20 cellular contexts compared by ENCODE assay signal in the genomic region with DNA sequence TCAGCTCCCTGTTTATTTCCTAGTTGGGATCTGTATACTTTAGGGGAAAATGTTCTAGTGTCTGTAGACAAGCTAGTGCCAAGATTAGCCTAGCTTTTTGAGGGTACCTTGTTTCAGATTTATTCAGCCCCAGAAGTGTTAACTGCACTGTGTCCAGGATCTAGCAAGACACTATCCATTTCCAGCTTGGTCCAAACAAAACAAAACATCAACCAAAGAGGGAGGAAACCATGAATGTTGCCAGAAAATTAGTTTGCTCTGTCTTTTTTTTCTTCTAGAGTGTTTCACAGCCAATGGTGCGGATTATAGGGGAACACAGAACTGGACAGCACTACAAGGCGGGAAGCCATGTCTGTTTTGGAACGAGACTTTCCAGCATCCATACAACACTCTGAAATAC. TPM values are rescaled to one million over a fixed set of nuclear protein-coding genes. Genes with fewer than 3 reads are reported as not detected.
A peak's percentile ranks its signal among the peaks of the same experiment; 100 is the strongest.
DNase-seq lines count a peak whose midpoint lies in the region; ATAC-seq and TF ChIP-seq lines count a peak whose summit lies in the region.
"Had no signal": no experiment of that assay in that cellular context is flagged by ENCODE, and none has a peak within 500 bp of the region (broad histone marks: within the 10 kb centered on the region; RNA-seq: fewer than 3 reads in every experiment).

No MANE protein-coding gene starts in this region.

- TF ChIP-seq CTCF in astrocyte of the cerebellum (IDR thresholded peaks at IDR 0.05; ENCODE audit: low read depth, low read length, missing control alignments): no peak
- TF ChIP-seq CTCF in gastroesophageal sphincter (IDR thresholded peaks at IDR 0.05): no peak
- no peak for TF ChIP-seq CTCF in osteoblast (IDR thresholded peaks at IDR 0.05; ENCODE audit: extremely low read depth, low read depth, low read length)

- peak; percentile 75 for ATAC-seq in gastroesophageal sphincter
- no peak for ATAC-seq in GM18907 (IDR thresholded peaks at IDR 0.05; ENCODE audit: unreplicated experiment)
- ATAC-seq: activated CD4-positive, alpha-beta T cell treated with anti-CD3 and anti-CD28 coated beads for 36 hours; activated naive CD4-positive, alpha-beta T cell treated with anti-CD3 and anti-CD28 coated beads, Interleukin-2, amount 50 U/mL, for 72 hours; natural killer cell; stimulated activated effector memory CD8-positive, alpha-beta T cell treated with anti-CD3 and anti-CD28 coated beads, Interleukin-12 subunit alpha, Interleukin-12 subunit beta, amount 100 ng/mL, for 72 hours had no signal

- H3K36me3 ChIP-seq in gastroesophageal sphincter (peaks cover 0 to 15% of the 10 kb centered on the region in 2 donors), osteoblast (ENCODE audit: insufficient read depth, low read length) (no peaks in the 10 kb centered on the region), urinary bladder (ENCODE audit: insufficient read depth) (no peaks in the 10 kb centered on the region)
- H3K36me3 ChIP-seq: right lobe of liver had no signal

- no peak overlapping the region for H3K27ac Mint-ChIP-seq in immature natural killer cell
- H3K27ac Mint-ChIP-seq: activated CD4-positive, alpha-beta T cell treated with anti-CD3 and anti-CD28 coated beads for 36 hours; activated naive CD4-positive, alpha-beta T cell treated with anti-CD3 and anti-CD28 coated beads, Interleukin-2, amount 50 U/mL, for 72 hours; natural killer cell; stimulated activated effector memory CD8-positive, alpha-beta T cell treated with anti-CD3 and anti-CD28 coated beads, Interleukin-12 subunit alpha, Interleukin-12 subunit beta, amount 100 ng/mL, for 72 hours had no signal

- H3K9me3 ChIP-seq in gastroesophageal sphincter (no peaks in the 10 kb centered on the region), osteoblast (ENCODE audit: low read depth, low read length) (no peaks in the 10 kb centered on the region)
- H3K9me3 ChIP-seq: right lobe of liver had no signal

- DNase-seq in astrocyte of the cerebellum (ENCODE audit: low read depth): peak; percentile 43
- DNase-seq in osteoblast (ENCODE audit: insufficient read length, low spot score, missing footprints): peak; percentile 85
- no peak for DNase-seq in activated CD8-positive, alpha-beta memory T cell treated with anti-CD3 and anti-CD28 coated beads, Interleukin-2, amount 50 U/mL, for 4 hours
- no peak for DNase-seq in immature natural killer cell
- DNase-seq: activated CD4-positive, alpha-beta T cell treated with anti-CD3 and anti-CD28 coated beads for 36 hours; DMS79 treated with DMSO at 0.1 percent for 48 hours; hippocampal formation; natural killer cell; NCI-H1048; NCI-H2171 treated with DMSO at 0.1 percent for 48 hours had no signal

- H3K4me2 ChIP-seq in osteoblast (ENCODE audit: insufficient read depth, low read length): peak overlapping the region; percentile 36

- H3K4me3 ChIP-seq in astrocyte of the cerebellum (ENCODE audit: low read depth, low read length): no peak overlapping the region
- H3K4me3 ChIP-seq in gastroesophageal sphincter: no peak overlapping the region
- peak overlapping the region; percentile 21 for H3K4me3 ChIP-seq in osteoblast (ENCODE audit: insufficient read depth, low read length)
- no peak overlapping the region for H3K4me3 ChIP-seq in urinary bladder (ENCODE audit: low read depth, low read length)
- H3K4me3 ChIP-seq: right lobe of liver had no signal

- H3K27me3 ChIP-seq in gastroesophageal sphincter (no peaks in the 10 kb centered on the region), osteoblast (ENCODE audit: insufficient read depth, low read length) (no peaks in the 10 kb centered on the region)
- H3K27me3 ChIP-seq: right lobe of liver had no signal

- H3K4me1 ChIP-seq in gastroesophageal sphincter (peaks cover 0 to 29% (median 0%) of the 10 kb centered on the region in 3 donors), osteoblast (ENCODE audit: insufficient read depth, low read length) (peaks cover 15% of the 10 kb centered on the region), urinary bladder (ENCODE audit: insufficient read depth) (no peaks in the 10 kb centered on the region)

- H4K20me1 ChIP-seq in osteoblast (ENCODE audit: insufficient read depth, low read length): no peaks in the 10 kb centered on the region

- peak overlapping the region in 3 of 4 donors; percentile 28 to 60 (median 50) for H3K27ac ChIP-seq in gastroesophageal sphincter
- H3K27ac ChIP-seq in osteoblast (ENCODE audit: low read depth, low read length): no peak overlapping the region
- peak overlapping the region; percentile 72 for H3K27ac ChIP-seq in urinary bladder (ENCODE audit: low read depth)
- H3K27ac ChIP-seq: right lobe of liver had no signal

- no peak for TF ChIP-seq EP300 in gastroesophageal sphincter (IDR thresholded peaks at IDR 0.05)

- no peaks in the 10 kb centered on the region for H3K79me2 ChIP-seq in osteoblast (ENCODE audit: insufficient read depth, low read length)

- H3K4me3 Mint-ChIP-seq in immature natural killer cell: no peak overlapping the region
- H3K4me3 Mint-ChIP-seq: activated CD4-positive, alpha-beta T cell treated with anti-CD3 and anti-CD28 coated beads for 36 hours; natural killer cell; stimulated activated effector memory CD8-positive, alpha-beta T cell treated with anti-CD3 and anti-CD28 coated beads, Interleukin-12 subunit alpha, Interleukin-12 subunit beta, amount 100 ng/mL, for 72 hours had no signal

- peaks cover 5 to 7% (median 6%) of the 10 kb centered on the region in 3 donors for H3K27me3 Mint-ChIP-seq in immature natural killer cell (ENCODE audit: low read depth in 3 of 3)

- peak overlapping the region; percentile 6 for H2AFZ ChIP-seq in osteoblast (ENCODE audit: low read length)

- no peaks in the 10 kb centered on the region for H3K9me3 Mint-ChIP-seq in immature natural killer cell
- H3K9me3 Mint-ChIP-seq: activated naive CD4-positive, alpha-beta T cell treated with anti-CD3 and anti-CD28 coated beads, Interleukin-2, amount 50 U/mL, for 72 hours; CD14-positive monocyte; natural killer cell; stimulated activated effector memory CD8-positive, alpha-beta T cell treated with anti-CD3 and anti-CD28 coated beads, Interleukin-12 subunit alpha, Interleukin-12 subunit beta, amount 100 ng/mL, for 72 hours had no signal

- in situ Hi-C loops in astrocyte of the cerebellum (cut with HindIII; ENCODE audit: low sequenced_read_pairs): loop anchor here (5.0 kb wide), 1 partner anchor 38 kb away; no protein-coding TSS in a partner anchor

- H3K4me1 Mint-ChIP-seq in immature natural killer cell: no peaks in the 10 kb centered on the region
- H3K4me1 Mint-ChIP-seq: activated CD4-positive, alpha-beta T cell treated with anti-CD3 and anti-CD28 coated beads for 36 hours; natural killer cell; stimulated activated effector memory CD8-positive, alpha-beta T cell treated with anti-CD3 and anti-CD28 coated beads, Interleukin-12 subunit alpha, Interleukin-12 subunit beta, amount 100 ng/mL, for 72 hours had no signal

- no peak for TF ChIP-seq POLR2A in gastroesophageal sphincter (IDR thresholded peaks at IDR 0.05)

- H3K36me3 Mint-ChIP-seq in immature natural killer cell: no peaks in the 10 kb centered on the region
- H3K36me3 Mint-ChIP-seq: activated naive CD4-positive, alpha-beta T cell treated with anti-CD3 and anti-CD28 coated beads, Interleukin-2, amount 50 U/mL, for 72 hours; CD14-positive monocyte; natural killer cell; stimulated activated effector memory CD8-positive, alpha-beta T cell treated with anti-CD3 and anti-CD28 coated beads, Interleukin-12 subunit alpha, Interleukin-12 subunit beta, amount 100 ng/mL, for 72 hours had no signal

- 21 to 67% methylated on average over 1 to 3 of the region's 3 CpGs for WGBS in gastroesophageal sphincter (ENCODE audit: low coverage in 1 of 2), 2 donors
- 54% methylated on average over 3 of the region's 3 CpGs for WGBS in urinary bladder

RNA-seq across cellular contexts. Expression of a gene that starts 21.1 kb away (rescaled TPM):
- total RNA-seq in gastroesophageal sphincter (10 to 100 TPM in 2 of 4 donors, 1 to 10 TPM in 2; 7.5 to 17.4 (median 10.8) TPM), osteoblast (6.5 and 7.7 TPM in 2 replicates), urinary bladder (10.1 TPM)
- polyA plus RNA-seq in urinary bladder (16.7 TPM), immature natural killer cell (not detected)

RNA-seq across cellular contexts. Expression of a gene that starts 32.3 kb away (rescaled TPM):
- not detected for total RNA-seq in gastroesophageal sphincter
- total RNA-seq in osteoblast: not detected in 2 replicates
- not detected for total RNA-seq in urinary bladder
- not detected for polyA plus RNA-seq in urinary bladder
- not detected for polyA plus RNA-seq in immature natural killer cell
- total RNA-seq: activated CD4-positive, alpha-beta T cell treated with anti-CD3 and anti-CD28 coated beads for 36 hours; activated naive CD4-positive, alpha-beta T cell treated with anti-CD3 and anti-CD28 coated beads, Interleukin-2, amount 50 U/mL, for 72 hours; cerebellum; endothelial cell of umbilical vein; H4; natural killer cell; right lobe of liver had no signal
- polyA plus RNA-seq: CD14-positive monocyte, endothelial cell of umbilical vein had no signal

Comparison
In these comparisons a context has a peak if more than half of its experiments do, and no peak if none do; other contexts are left out.
1. DNase-seq: peak in astrocyte of the cerebellum (single experiment) and osteoblast (single experiment); none in activated CD8-positive, alpha-beta memory T cell treated with anti-CD3 and anti-CD28 coated beads, Interleukin-2, amount 50 U/mL, for 4 hours (single experiment) and immature natural killer cell (0 of 3).